Comparison of ENCODE assay signal across 1 cellular context in the genomic region with DNA sequence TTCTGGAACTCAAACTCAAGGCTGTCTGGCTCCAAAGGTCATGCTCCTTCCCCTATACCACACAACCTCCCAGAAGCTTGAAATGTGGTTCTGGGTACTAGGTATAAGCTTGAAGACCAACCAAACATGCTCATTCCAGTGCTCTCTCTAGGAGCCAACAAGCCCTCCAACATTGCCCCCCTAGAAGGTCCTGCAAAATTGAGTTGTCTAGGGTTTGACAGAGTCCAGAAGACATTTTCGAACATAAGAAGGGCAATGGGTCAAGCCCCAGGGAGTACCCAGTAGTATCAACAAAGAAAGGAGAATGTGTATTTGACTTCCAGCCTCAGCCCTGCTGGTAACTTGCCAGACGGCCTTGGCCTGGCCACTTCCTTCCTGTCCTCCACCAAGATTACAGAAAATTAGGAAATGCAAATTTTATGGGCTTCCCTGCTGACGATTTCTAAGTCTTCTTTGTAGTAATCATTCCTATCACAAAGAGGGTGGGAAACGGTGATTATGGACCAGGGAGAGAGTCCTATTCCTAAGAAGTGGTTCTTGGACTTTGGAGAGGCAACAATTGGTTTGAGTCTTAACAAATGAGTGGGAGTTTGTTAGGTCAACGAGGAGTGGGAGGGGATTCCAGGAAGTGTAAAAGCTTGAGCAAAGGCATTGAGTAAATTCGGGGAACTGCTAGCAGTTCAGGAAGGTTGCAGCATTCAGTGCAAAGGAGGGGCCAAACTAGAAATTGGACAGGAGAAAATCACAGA.
TF ChIP-seq lines count a peak whose summit lies in the region.

No MANE protein-coding gene starts in this region.

TF ChIP-seq in GM12878, 131 proteins besides CTCF, POLR2A, EP300 and RAD21 (continues in another document):
- TF ChIP-seq, protein P1, sequence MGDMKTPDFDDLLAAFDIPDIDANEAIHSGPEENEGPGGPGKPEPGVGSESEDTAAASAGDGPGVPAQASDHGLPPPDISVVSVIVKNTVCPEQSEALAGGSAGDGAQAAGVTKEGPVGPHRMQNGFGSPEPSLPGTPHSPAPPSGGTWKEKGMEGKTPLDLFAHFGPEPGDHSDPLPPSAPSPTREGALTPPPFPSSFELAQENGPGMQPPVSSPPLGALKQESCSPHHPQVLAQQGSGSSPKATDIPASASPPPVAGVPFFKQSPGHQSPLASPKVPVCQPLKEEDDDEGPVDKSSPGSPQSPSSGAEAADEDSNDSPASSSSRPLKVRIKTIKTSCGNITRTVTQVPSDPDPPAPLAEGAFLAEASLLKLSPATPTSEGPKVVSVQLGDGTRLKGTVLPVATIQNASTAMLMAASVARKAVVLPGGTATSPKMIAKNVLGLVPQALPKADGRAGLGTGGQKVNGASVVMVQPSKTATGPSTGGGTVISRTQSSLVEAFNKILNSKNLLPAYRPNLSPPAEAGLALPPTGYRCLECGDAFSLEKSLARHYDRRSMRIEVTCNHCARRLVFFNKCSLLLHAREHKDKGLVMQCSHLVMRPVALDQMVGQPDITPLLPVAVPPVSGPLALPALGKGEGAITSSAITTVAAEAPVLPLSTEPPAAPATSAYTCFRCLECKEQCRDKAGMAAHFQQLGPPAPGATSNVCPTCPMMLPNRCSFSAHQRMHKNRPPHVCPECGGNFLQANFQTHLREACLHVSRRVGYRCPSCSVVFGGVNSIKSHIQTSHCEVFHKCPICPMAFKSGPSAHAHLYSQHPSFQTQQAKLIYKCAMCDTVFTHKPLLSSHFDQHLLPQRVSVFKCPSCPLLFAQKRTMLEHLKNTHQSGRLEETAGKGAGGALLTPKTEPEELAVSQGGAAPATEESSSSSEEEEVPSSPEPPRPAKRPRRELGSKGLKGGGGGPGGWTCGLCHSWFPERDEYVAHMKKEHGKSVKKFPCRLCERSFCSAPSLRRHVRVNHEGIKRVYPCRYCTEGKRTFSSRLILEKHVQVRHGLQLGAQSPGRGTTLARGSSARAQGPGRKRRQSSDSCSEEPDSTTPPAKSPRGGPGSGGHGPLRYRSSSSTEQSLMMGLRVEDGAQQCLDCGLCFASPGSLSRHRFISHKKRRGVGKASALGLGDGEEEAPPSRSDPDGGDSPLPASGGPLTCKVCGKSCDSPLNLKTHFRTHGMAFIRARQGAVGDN (IDR thresholded peaks at IDR 0.05): no peak
- no peak for TF ChIP-seq PAX5 (IDR thresholded peaks at IDR 0.05; ENCODE audit: borderline replicate concordance, low read depth, low read length)
- no peak for TF ChIP-seq PRDM15 (CRISPR knock-in tag; IDR thresholded peaks at IDR 0.05)
- TF ChIP-seq SKIL (IDR thresholded peaks at IDR 0.05; ENCODE audit: low read depth, poor library complexity, severe bottlenecking): no peak
- TF ChIP-seq SREBF2 (IDR thresholded peaks at IDR 0.05; ENCODE audit: low read length): no peak
- TF ChIP-seq NBN (IDR thresholded peaks at IDR 0.05): no peak
- peak; percentile 17; the same call in 1 of the 2 replicates for TF ChIP-seq CREM (IDR thresholded peaks at IDR 0.05; ENCODE audit: low read depth)
- TF ChIP-seq JUND (IDR thresholded peaks at IDR 0.05; ENCODE audit: low read depth, low read length): no peak
- TF ChIP-seq YY1 (IDR thresholded peaks at IDR 0.05; ENCODE audit: low read depth, low read length): no peak
- no peak for TF ChIP-seq NR2C2 (IDR thresholded peaks at IDR 0.05; ENCODE audit: borderline replicate concordance, control insufficient read depth, insufficient read length, low read depth)
- TF ChIP-seq ETV6 (conservative IDR thresholded peaks at IDR 0.05 in 1 of 2, IDR thresholded peaks at IDR 0.05 in 1 of 2; ENCODE audit: borderline replicate concordance in 1 of 2, low read depth in 1 of 2): peak in 1 of 2 experiments; percentile 100; a peak in 2 of 4 replicates
- TF ChIP-seq IKZF2 (IDR thresholded peaks at IDR 0.05): peak; percentile 29 to 33; a peak in 2 of 4 replicates
- peak; percentile 49; the same call in 1 of the 2 replicates for TF ChIP-seq MTA3 (IDR thresholded peaks at IDR 0.05; ENCODE audit: borderline replicate concordance, low read length)
- peak; percentile 34; the same call in 1 of the 2 replicates for TF ChIP-seq SPI1 (IDR thresholded peaks at IDR 0.05; ENCODE audit: borderline replicate concordance, insufficient read depth, low read depth, low read length)
- 0 out of 2 replicates have a peak, but pooled peaks have one; percentile 11 for TF ChIP-seq CREB1 (IDR thresholded peaks at IDR 0.05; ENCODE audit: low read depth)
- TF ChIP-seq CEBPB (IDR thresholded peaks at IDR 0.05; ENCODE audit: borderline replicate concordance in 1 of 2, low read depth in 2 of 2, low read length in 2 of 2): peak in 1 of 2 experiments; percentile 61; a peak in 1 of 4 replicates
- TF ChIP-seq EED (IDR thresholded peaks at IDR 0.05; ENCODE audit: low read depth): 0 out of 2 replicates have a peak, but pooled peaks have one; percentile 53
- peak; percentile 78; the same call in 2 of the 3 replicates for TF ChIP-seq POU2F2 (IDR thresholded peaks at IDR 0.05; ENCODE audit: borderline replicate concordance, low read depth, low read length)
- TF ChIP-seq STAT3 (IDR thresholded peaks at IDR 0.05; ENCODE audit: low read depth, low read length): no peak
- no peak for TF ChIP-seq NFYA (IDR thresholded peaks at IDR 0.05; ENCODE audit: borderline replicate concordance, low read depth, low read length)
- no peak for TF ChIP-seq ZZZ3 (IDR thresholded peaks at IDR 0.05; ENCODE audit: control insufficient read depth, insufficient read length, low read depth)
- TF ChIP-seq SMC3 (IDR thresholded peaks at IDR 0.05; ENCODE audit: borderline replicate concordance, low read length): no peak
- TF ChIP-seq NFIC (IDR thresholded peaks at IDR 0.05; ENCODE audit: low read depth, low read length): no peak; the same call in 1 of the 2 replicates
- TF ChIP-seq E4F1 (IDR thresholded peaks at IDR 0.05; ENCODE audit: borderline replicate concordance, partially characterized antibody): no peak
- TF ChIP-seq, protein P2, sequence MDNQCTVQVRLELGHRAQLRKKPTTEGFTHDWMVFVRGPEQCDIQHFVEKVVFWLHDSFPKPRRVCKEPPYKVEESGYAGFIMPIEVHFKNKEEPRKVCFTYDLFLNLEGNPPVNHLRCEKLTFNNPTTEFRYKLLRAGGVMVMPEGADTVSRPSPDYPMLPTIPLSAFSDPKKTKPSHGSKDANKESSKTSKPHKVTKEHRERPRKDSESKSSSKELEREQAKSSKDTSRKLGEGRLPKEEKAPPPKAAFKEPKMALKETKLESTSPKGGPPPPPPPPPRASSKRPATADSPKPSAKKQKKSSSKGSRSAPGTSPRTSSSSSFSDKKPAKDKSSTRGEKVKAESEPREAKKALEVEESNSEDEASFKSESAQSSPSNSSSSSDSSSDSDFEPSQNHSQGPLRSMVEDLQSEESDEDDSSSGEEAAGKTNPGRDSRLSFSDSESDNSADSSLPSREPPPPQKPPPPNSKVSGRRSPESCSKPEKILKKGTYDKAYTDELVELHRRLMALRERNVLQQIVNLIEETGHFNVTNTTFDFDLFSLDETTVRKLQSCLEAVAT (IDR thresholded peaks at IDR 0.05): no peak
- TF ChIP-seq ATF7 (IDR thresholded peaks at IDR 0.05; ENCODE audit: low read depth): peak; percentile 27; the same call in 1 of the 2 replicates
- no peak for TF ChIP-seq SMARCA5 (IDR thresholded peaks at IDR 0.05)
- no peak for TF ChIP-seq CBX3 (IDR thresholded peaks at IDR 0.05; ENCODE audit: borderline replicate concordance, low read depth)
- TF ChIP-seq BHLHE40 (IDR thresholded peaks at IDR 0.05; ENCODE audit: borderline replicate concordance in 1 of 2, low read depth in 2 of 2, low read length in 1 of 2): no peak
- TF ChIP-seq, protein P3, sequence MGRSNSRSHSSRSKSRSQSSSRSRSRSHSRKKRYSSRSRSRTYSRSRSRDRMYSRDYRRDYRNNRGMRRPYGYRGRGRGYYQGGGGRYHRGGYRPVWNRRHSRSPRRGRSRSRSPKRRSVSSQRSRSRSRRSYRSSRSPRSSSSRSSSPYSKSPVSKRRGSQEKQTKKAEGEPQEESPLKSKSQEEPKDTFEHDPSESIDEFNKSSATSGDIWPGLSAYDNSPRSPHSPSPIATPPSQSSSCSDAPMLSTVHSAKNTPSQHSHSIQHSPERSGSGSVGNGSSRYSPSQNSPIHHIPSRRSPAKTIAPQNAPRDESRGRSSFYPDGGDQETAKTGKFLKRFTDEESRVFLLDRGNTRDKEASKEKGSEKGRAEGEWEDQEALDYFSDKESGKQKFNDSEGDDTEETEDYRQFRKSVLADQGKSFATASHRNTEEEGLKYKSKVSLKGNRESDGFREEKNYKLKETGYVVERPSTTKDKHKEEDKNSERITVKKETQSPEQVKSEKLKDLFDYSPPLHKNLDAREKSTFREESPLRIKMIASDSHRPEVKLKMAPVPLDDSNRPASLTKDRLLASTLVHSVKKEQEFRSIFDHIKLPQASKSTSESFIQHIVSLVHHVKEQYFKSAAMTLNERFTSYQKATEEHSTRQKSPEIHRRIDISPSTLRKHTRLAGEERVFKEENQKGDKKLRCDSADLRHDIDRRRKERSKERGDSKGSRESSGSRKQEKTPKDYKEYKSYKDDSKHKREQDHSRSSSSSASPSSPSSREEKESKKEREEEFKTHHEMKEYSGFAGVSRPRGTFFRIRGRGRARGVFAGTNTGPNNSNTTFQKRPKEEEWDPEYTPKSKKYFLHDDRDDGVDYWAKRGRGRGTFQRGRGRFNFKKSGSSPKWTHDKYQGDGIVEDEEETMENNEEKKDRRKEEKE (IDR thresholded peaks at IDR 0.05): no peak
- no peak for TF ChIP-seq EZH2 (IDR thresholded peaks at IDR 0.05; ENCODE audit: borderline replicate concordance, control insufficient read depth, low read depth, low read length)
- peak; percentile 62 for TF ChIP-seq IKZF1 (conservative IDR thresholded peaks at IDR 0.05)
- no peak for TF ChIP-seq MTA2 (IDR thresholded peaks at IDR 0.05; ENCODE audit: low read depth)
- no peak for TF ChIP-seq FOXK2 (IDR thresholded peaks at IDR 0.05)
- no peak for TF ChIP-seq MXI1 (IDR thresholded peaks at IDR 0.05; ENCODE audit: low read depth, low read length)
- TF ChIP-seq PML (IDR thresholded peaks at IDR 0.05; ENCODE audit: low read length): peak; percentile 54; the same call in 1 of the 2 replicates
- peak; percentile 45; the same call in 1 of the 2 replicates for TF ChIP-seq RUNX3 (IDR thresholded peaks at IDR 0.05; ENCODE audit: low read length)
- TF ChIP-seq BCL11A (IDR thresholded peaks at IDR 0.05; ENCODE audit: low read depth, low read length): no peak
- TF ChIP-seq MYB (IDR thresholded peaks at IDR 0.05; ENCODE audit: borderline replicate concordance, low read depth, low read length): no peak
- TF ChIP-seq BRCA1 (IDR thresholded peaks at IDR 0.05; ENCODE audit: low read depth, low read length): no peak
- no peak for TF ChIP-seq CHD4 (IDR thresholded peaks at IDR 0.05)
